Comparison of ENCODE assay signal across 16 cellular contexts in the genomic region with DNA sequence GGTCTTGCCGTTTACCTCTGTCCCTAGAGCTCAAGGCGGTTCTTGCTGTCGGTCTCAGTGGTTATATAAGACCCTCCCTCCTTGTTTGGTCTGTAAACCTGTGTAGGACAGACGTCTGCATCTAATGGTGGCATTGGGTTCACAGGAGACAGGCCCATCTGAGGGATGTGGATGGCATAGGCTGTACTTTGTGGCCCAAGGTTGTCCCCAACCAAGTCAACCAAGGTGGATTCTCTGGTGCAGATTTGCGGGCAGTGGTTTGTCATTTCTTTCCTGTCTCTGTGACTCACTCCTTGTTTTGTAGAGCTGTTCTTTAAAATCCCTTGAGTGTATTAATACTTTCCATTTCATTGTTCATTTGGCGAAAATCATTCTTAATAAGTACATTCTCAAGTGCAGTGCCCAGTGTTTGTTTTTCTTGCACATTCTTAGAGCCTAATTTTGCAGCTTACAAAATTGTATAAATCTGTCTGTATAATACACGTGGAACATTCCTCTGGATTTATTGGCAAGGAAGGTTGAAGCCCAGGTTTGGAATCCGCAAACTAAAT.
DNase-seq lines count a peak whose midpoint lies in the region; ATAC-seq and TF ChIP-seq lines count a peak whose summit lies in the region.
"Had no signal": no experiment of that assay in that cellular context is flagged by ENCODE, and none has a peak within 500 bp of the region (broad histone marks: within the 10 kb centered on the region; RNA-seq: fewer than 3 reads in every experiment).

No MANE protein-coding gene starts in this region.

- no peaks in the 10 kb centered on the region for H3K27me3 Mint-ChIP-seq in T-cell
- no peaks in the 10 kb centered on the region for H3K27me3 Mint-ChIP-seq in effector memory CD8-positive, alpha-beta T cell

- no peak for DNase-seq in T-cell
- peak in 2 of 3 experiments; percentile 22 to 23 for DNase-seq in activated CD8-positive, alpha-beta memory T cell treated with anti-CD3 and anti-CD28 coated beads for 48 hours (ENCODE audit: low read depth in 2 of 3, low spot score in 2 of 3)
- DNase-seq in effector memory CD8-positive, alpha-beta T cell: no peak
- DNase-seq in stimulated activated CD8-positive, alpha-beta memory T cell treated with anti-CD3 and anti-CD28 coated beads, Interleukin-12 subunit alpha, Interleukin-12 subunit beta, amount 100 ng/mL, for 24 hours (ENCODE audit: extremely low read depth): peak; percentile 8
- no peak for DNase-seq in adrenal gland
- DNase-seq in sciatic nerve (ENCODE audit: low spot score): no peak
- no peak for DNase-seq in NCI-H748 (lab: John Stamatoyannopoulos, UW; ENCODE audit: unreplicated experiment)
- DNase-seq: activated gamma-delta T cell treated with Interleukin-2 at 50 U/mL for 16 hours, C1 segment of cervical spinal cord, HCEC 1CT, mesendoderm, NCI-H1092, NCI-H526, RPMI8226 had no signal

- no peaks in the 10 kb centered on the region for H3K9me3 Mint-ChIP-seq in T-cell
- no peaks in the 10 kb centered on the region for H3K9me3 Mint-ChIP-seq in effector memory CD8-positive, alpha-beta T cell

- CTCF ChIA-PET in T-cell (lab: Charles Lee): interaction anchor here in 1 of 2 donors (0.9 kb wide), 1 partner anchor 84 kb away, joined by 3 read pairs; no protein-coding TSS in a partner anchor

- POLR2A ChIA-PET in T-cell (lab: Charles Lee): no interaction called here

- 92 to 95% (median 94%) methylated on average over 8 of the region's 8 CpGs for WGBS in adrenal gland, 4 donors

- no peaks in the 10 kb centered on the region for H3K4me1 ChIP-seq in adrenal gland (replicated peaks in 1 of 2)

- H3K4me3 Mint-ChIP-seq in T-cell: no peak overlapping the region
- peak overlapping the region in 1 of 2 donors; percentile 8 for H3K4me3 Mint-ChIP-seq in effector memory CD8-positive, alpha-beta T cell

- H3K27me3 ChIP-seq in adrenal gland: no peaks in the 10 kb centered on the region

- H3K36me3 Mint-ChIP-seq in T-cell: peaks cover 75% of the 10 kb centered on the region
- peaks cover 79% of the 10 kb centered on the region for H3K36me3 Mint-ChIP-seq in effector memory CD8-positive, alpha-beta T cell (ENCODE audit: insufficient read depth)

- TF ChIP-seq CTCF in adrenal gland (IDR thresholded peaks at IDR 0.05): no peak

- peak in 3 of 4 experiments; percentile 54 to 74 (median 62) for ATAC-seq in T-cell (replicated peaks in 1 of 4)
- peak; percentile 12 for ATAC-seq in effector memory CD8-positive, alpha-beta T cell (replicated peaks)
- ATAC-seq in sciatic nerve: no peak
- ATAC-seq in GM18511 (IDR thresholded peaks at IDR 0.05; ENCODE audit: unreplicated experiment): no peak
- ATAC-seq: esophagus mucosa had no signal

- no peaks in the 10 kb centered on the region for H3K9me3 ChIP-seq in adrenal gland (replicated peaks in 1 of 3)

- intact Hi-C loops in adrenal gland (cut with DNase I) (no loop called here), sciatic nerve (cut with DNase I) (no loop called here)

- no peaks in the 10 kb centered on the region for H3K36me3 ChIP-seq in adrenal gland (replicated peaks in 1 of 2)

- TF ChIP-seq POLR2A in adrenal gland (IDR thresholded peaks at IDR 0.05): no peak

- H3K4me3 ChIP-seq in adrenal gland: no peak overlapping the region

- no peak overlapping the region for H3K27ac ChIP-seq in adrenal gland

- peaks cover 38 to 48% (median 40%) of the 10 kb centered on the region in 3 donors for H3K4me1 Mint-ChIP-seq in T-cell
- H3K4me1 Mint-ChIP-seq in effector memory CD8-positive, alpha-beta T cell (ENCODE audit: low read depth in 2 of 2): peaks cover 25 to 34% of the 10 kb centered on the region in 2 donors

- H3K27ac Mint-ChIP-seq in T-cell: peak overlapping the region; percentile 64 to 72
- peak overlapping the region; percentile 55 to 71 for H3K27ac Mint-ChIP-seq in effector memory CD8-positive, alpha-beta T cell

Comparison
In these comparisons a context has a peak if more than half of its experiments do, and no peak if none do; other contexts are left out.
1. ATAC-seq: peak in T-cell (3 of 4) and effector memory CD8-positive, alpha-beta T cell (single experiment); none in sciatic nerve (single experiment) and GM18511 (single experiment).
2. DNase-seq: peak in activated CD8-positive, alpha-beta memory T cell treated with anti-CD3 and anti-CD28 coated beads for 48 hours (2 of 3) and stimulated activated CD8-positive, alpha-beta memory T cell treated with anti-CD3 and anti-CD28 coated beads, Interleukin-12 subunit alpha, Interleukin-12 subunit beta, amount 100 ng/mL, for 24 hours (single experiment); none in T-cell (0 of 34), effector memory CD8-positive, alpha-beta T cell (0 of 3), adrenal gland (0 of 7), sciatic nerve (single experiment) and NCI-H748 (single experiment).